11 cellular contexts compared by ENCODE assay signal in genomic region chr15:32659340-32659831, GRCh38. TPM values are rescaled to one million over a fixed set of nuclear protein-coding genes. Genes with fewer than 3 reads are reported as not detected.
DNase-seq lines count a peak whose midpoint lies in the region; ATAC-seq and TF ChIP-seq lines count a peak whose summit lies in the region.
"Had no signal": no experiment of that assay in that cellular context is flagged by ENCODE, and none has a peak within 500 bp of the region (broad histone marks: within the 10 kb centered on the region; RNA-seq: fewer than 3 reads in every experiment).

No MANE protein-coding gene starts in this region.

- no peaks in the 10 kb centered on the region for H3K27me3 ChIP-seq in psoas muscle (ENCODE audit: insufficient read depth in 3 of 3, low read length in 2 of 3)
- no peaks in the 10 kb centered on the region for H3K27me3 ChIP-seq in uterus
- no peaks in the 10 kb centered on the region for H3K27me3 ChIP-seq in CD8-positive, alpha-beta T cell (ENCODE audit: insufficient read depth, low read length)
- H3K27me3 ChIP-seq: tibial nerve had no signal

- H3K9me3 ChIP-seq in psoas muscle (no peaks in the 10 kb centered on the region), uterus (no peaks in the 10 kb centered on the region)
- no peaks in the 10 kb centered on the region for H3K9me3 ChIP-seq in CD8-positive, alpha-beta T cell (ENCODE audit: low read length)
- H3K9me3 ChIP-seq: tibial nerve had no signal

- CTCF ChIA-PET in CD8-positive, alpha-beta T cell (lab: Charles Lee), result interaction anchor here (0.6 to 0.9 kb wide), 2 partner anchors 13 to 1548 kb away, joined by 3 read pairs; no protein-coding TSS in a partner anchor

- peaks cover 10% of the 10 kb centered on the region for H3K4me1 ChIP-seq in psoas muscle
- no peaks in the 10 kb centered on the region for H3K4me1 ChIP-seq in uterus
- H3K4me1 ChIP-seq in CD8-positive, alpha-beta T cell (ENCODE audit: insufficient read depth, low read length), result no peaks in the 10 kb centered on the region
- H3K4me1 ChIP-seq: tibial nerve had no signal

- TF ChIP-seq POLR2A in uterus (IDR thresholded peaks at IDR 0.05), result no peak

- 18 to 32% (median 24%) methylated on average over 5 of the region's 5 CpGs for WGBS in psoas muscle, 3 donors

- no peaks in the 10 kb centered on the region for H3K9me3 Mint-ChIP-seq in CD8-positive, alpha-beta T cell
- H3K9me3 Mint-ChIP-seq: activated CD4-positive, alpha-beta memory T cell treated with anti-CD3 and anti-CD28 coated beads, Interleukin-2, amount 10 ng/mL, durations not matched to agents 7 days and 5 days; central memory CD8-positive, alpha-beta T cell had no signal

- H3K27ac ChIP-seq in epithelial cell of prostate (peak overlapping the region; percentile 34), psoas muscle (peak overlapping the region; percentile 53), uterus (no peak overlapping the region)
- H3K27ac ChIP-seq in CD8-positive, alpha-beta T cell (ENCODE audit: low read depth, low read length), result no peak overlapping the region
- H3K27ac ChIP-seq: tibial nerve had no signal

- H3K27ac Mint-ChIP-seq in CD8-positive, alpha-beta T cell, result no peak overlapping the region
- H3K27ac Mint-ChIP-seq: activated CD4-positive, alpha-beta memory T cell treated with anti-CD3 and anti-CD28 coated beads, Interleukin-2, amount 10 ng/mL, durations not matched to agents 7 days and 5 days had no signal

- DNase-seq in EL (peak; percentile 71), NCI-H510A (lab: John Stamatoyannopoulos, UW) (peak; percentile 6), epithelial cell of prostate (ENCODE audit: low read depth, low spot score) (peak; percentile 73), psoas muscle (peak; percentile 20 to 56), uterus (no peak), posterior cingulate gyrus (no peak)
- no peak for DNase-seq in CD8-positive, alpha-beta T cell
- DNase-seq: activated CD4-positive, alpha-beta memory T cell treated with anti-CD3 and anti-CD28 coated beads, Interleukin-2, amount 10 ng/mL, durations not matched to agents 7 days and 5 days had no signal

- no peaks in the 10 kb centered on the region for H3K36me3 Mint-ChIP-seq in CD8-positive, alpha-beta T cell

- peak; percentile 85 to 95 (median 90) for ATAC-seq in psoas muscle
- ATAC-seq in CD8-positive, alpha-beta T cell, result no peak
- ATAC-seq in HG02759 (IDR thresholded peaks at IDR 0.05; ENCODE audit: unreplicated experiment), result no peak

- TF ChIP-seq CTCF in psoas muscle (IDR thresholded peaks at IDR 0.05) (no peak), uterus (IDR thresholded peaks at IDR 0.05) (no peak)
- no peak for TF ChIP-seq CTCF in CD8-positive, alpha-beta T cell (IDR thresholded peaks at IDR 0.05)

- POLR2A ChIA-PET in CD8-positive, alpha-beta T cell (lab: Charles Lee), result no interaction called here

- H3K36me3 ChIP-seq in psoas muscle (ENCODE audit: insufficient read depth in 1 of 2, low read depth in 1 of 2) (no peaks in the 10 kb centered on the region), uterus (no peaks in the 10 kb centered on the region)
- H3K36me3 ChIP-seq in CD8-positive, alpha-beta T cell (ENCODE audit: insufficient read depth, low read length), result no peaks in the 10 kb centered on the region
- H3K36me3 ChIP-seq: tibial nerve had no signal

- no peak overlapping the region for H3K4me3 Mint-ChIP-seq in CD8-positive, alpha-beta T cell
- H3K4me3 Mint-ChIP-seq: activated CD4-positive, alpha-beta memory T cell treated with anti-CD3 and anti-CD28 coated beads, Interleukin-2, amount 10 ng/mL, durations not matched to agents 7 days and 5 days; central memory CD8-positive, alpha-beta T cell had no signal

- intact Hi-C loops in psoas muscle (cut with DNase I) (no loop called here), uterus (cut with DNase I; ENCODE audit: low total_unique reads) (no loop called here), posterior cingulate gyrus (cut with DNase I) (no loop called here)
- intact Hi-C loops in CD8-positive, alpha-beta T cell (cut with DNase I, micrococcal nuclease), result no loop called here

- H3K4me1 Mint-ChIP-seq in CD8-positive, alpha-beta T cell (ENCODE audit: low read depth), result peaks cover 12% of the 10 kb centered on the region

- H3K27me3 Mint-ChIP-seq in CD8-positive, alpha-beta T cell (ENCODE audit: low read depth), result no peaks in the 10 kb centered on the region
- H3K27me3 Mint-ChIP-seq: activated CD4-positive, alpha-beta memory T cell treated with anti-CD3 and anti-CD28 coated beads, Interleukin-2, amount 10 ng/mL, durations not matched to agents 7 days and 5 days; central memory CD8-positive, alpha-beta T cell had no signal

- no peak overlapping the region for H3K4me3 ChIP-seq in psoas muscle
- no peak overlapping the region for H3K4me3 ChIP-seq in uterus
- no peak overlapping the region for H3K4me3 ChIP-seq in CD8-positive, alpha-beta T cell (ENCODE audit: low read depth, low read length)
- H3K4me3 ChIP-seq: tibial nerve had no signal

RNA-seq across cellular contexts. Expression of gene SCG5, which starts 17.9 kb away (rescaled TPM):
- under 1 TPM in 1 of 4 donors, not detected in 3; 0.21 TPM for total RNA-seq in psoas muscle
- under 1 TPM; 0.15 to 0.86 (median 0.52) TPM for polyA plus RNA-seq in psoas muscle
- 10 to 100 TPM in 1 of 4 donors, 1 to 10 TPM in 1, not detected in 2; 1.4 to 42.2 TPM for total RNA-seq in uterus
- not detected for total RNA-seq in CD8-positive, alpha-beta T cell

RNA-seq across cellular contexts. Expression of gene ARHGAP11A, which starts 44.1 kb away (rescaled TPM):
- 1 to 10 TPM; 1.1 to 2.8 (median 2.0) TPM for total RNA-seq in psoas muscle
- 1 to 10 TPM in 1 of 3 donors, under 1 TPM in 2; 0.41 to 2.4 (median 0.57) TPM for polyA plus RNA-seq in psoas muscle
- 10 to 100 TPM in 1 of 4 donors, under 1 TPM in 1, not detected in 2; 0.70 to 25.0 TPM for total RNA-seq in uterus
- total RNA-seq in CD8-positive, alpha-beta T cell, result 1 to 10 TPM; 3.7 to 5.0 TPM

RNA-seq across cellular contexts. Expression of gene GREM1, which starts 58.4 kb away (rescaled TPM):
- 1 to 10 TPM in 3 of 4 donors, under 1 TPM in 1; 0.60 to 4.5 (median 1.7) TPM for total RNA-seq in psoas muscle
- 1 to 10 TPM in 1 of 3 donors, under 1 TPM in 2; 0.09 to 3.4 (median 0.68) TPM for polyA plus RNA-seq in psoas muscle
- total RNA-seq in uterus, result 1 to 10 TPM in 3 of 4 donors, under 1 TPM in 1; 0.88 to 5.4 (median 5.2) TPM
- total RNA-seq in CD8-positive, alpha-beta T cell, result not detected
- total RNA-seq: activated CD4-positive, alpha-beta memory T cell treated with anti-CD3 and anti-CD28 coated beads, Interleukin-2, amount 10 ng/mL, durations not matched to agents 7 days and 5 days had no signal

Comparison
In these comparisons a context has a peak if more than half of its experiments do, and no peak if none do; other contexts are left out.
1. DNase-seq: peak in EL (single experiment), NCI-H510A (single experiment), epithelial cell of prostate (single experiment) and psoas muscle (2 of 2); none in uterus (0 of 2), posterior cingulate gyrus (0 of 10) and CD8-positive, alpha-beta T cell (0 of 7).
2. H3K27ac ChIP-seq: peak in epithelial cell of prostate (single experiment) and psoas muscle (single experiment); none in uterus (0 of 2) and CD8-positive, alpha-beta T cell (single experiment).
3. ATAC-seq: peak in psoas muscle (4 of 4); none in CD8-positive, alpha-beta T cell (single experiment) and HG02759 (single experiment).